Comparison of ENCODE assay signal across 1 cellular context in genomic region chr1:89311757-89312156, GRCh38.
TF ChIP-seq lines count a peak whose summit lies in the region.

No MANE protein-coding gene starts in this region.

TF ChIP-seq in SK-N-SH, 30 proteins besides CTCF, POLR2A, EP300 and RAD21 (continued from another document):
- TF ChIP-seq, protein P1, sequence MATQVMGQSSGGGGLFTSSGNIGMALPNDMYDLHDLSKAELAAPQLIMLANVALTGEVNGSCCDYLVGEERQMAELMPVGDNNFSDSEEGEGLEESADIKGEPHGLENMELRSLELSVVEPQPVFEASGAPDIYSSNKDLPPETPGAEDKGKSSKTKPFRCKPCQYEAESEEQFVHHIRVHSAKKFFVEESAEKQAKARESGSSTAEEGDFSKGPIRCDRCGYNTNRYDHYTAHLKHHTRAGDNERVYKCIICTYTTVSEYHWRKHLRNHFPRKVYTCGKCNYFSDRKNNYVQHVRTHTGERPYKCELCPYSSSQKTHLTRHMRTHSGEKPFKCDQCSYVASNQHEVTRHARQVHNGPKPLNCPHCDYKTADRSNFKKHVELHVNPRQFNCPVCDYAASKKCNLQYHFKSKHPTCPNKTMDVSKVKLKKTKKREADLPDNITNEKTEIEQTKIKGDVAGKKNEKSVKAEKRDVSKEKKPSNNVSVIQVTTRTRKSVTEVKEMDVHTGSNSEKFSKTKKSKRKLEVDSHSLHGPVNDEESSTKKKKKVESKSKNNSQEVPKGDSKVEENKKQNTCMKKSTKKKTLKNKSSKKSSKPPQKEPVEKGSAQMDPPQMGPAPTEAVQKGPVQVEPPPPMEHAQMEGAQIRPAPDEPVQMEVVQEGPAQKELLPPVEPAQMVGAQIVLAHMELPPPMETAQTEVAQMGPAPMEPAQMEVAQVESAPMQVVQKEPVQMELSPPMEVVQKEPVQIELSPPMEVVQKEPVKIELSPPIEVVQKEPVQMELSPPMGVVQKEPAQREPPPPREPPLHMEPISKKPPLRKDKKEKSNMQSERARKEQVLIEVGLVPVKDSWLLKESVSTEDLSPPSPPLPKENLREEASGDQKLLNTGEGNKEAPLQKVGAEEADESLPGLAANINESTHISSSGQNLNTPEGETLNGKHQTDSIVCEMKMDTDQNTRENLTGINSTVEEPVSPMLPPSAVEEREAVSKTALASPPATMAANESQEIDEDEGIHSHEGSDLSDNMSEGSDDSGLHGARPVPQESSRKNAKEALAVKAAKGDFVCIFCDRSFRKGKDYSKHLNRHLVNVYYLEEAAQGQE (IDR thresholded peaks at IDR 0.05; ENCODE audit: low read depth, low read length): no peak
- TF ChIP-seq TCF12 (IDR thresholded peaks at IDR 0.05): no peak
